ENCODE assay signal across 10 cellular contexts in genomic region chr2:128469203-128469602, GRCh38.
A peak's percentile ranks its signal among the peaks of the same experiment; 100 is the strongest.
DNase-seq lines count a peak whose midpoint lies in the region; ATAC-seq and TF ChIP-seq lines count a peak whose summit lies in the region.
"Had no signal": no experiment of that assay in that cellular context is flagged by ENCODE, and none has a peak within 500 bp of the region (broad histone marks: within the 10 kb centered on the region; RNA-seq: fewer than 3 reads in every experiment).

No MANE protein-coding gene starts in this region.

- H3K4me1 Mint-ChIP-seq in endothelial cell (ENCODE audit: unreplicated experiment) = no peaks in the 10 kb centered on the region

- H3K4me3 ChIP-seq in retinal pigment epithelial cell (ENCODE audit: low read length) = no peak overlapping the region

- peak; percentile 46; the same call in 1 of the 2 replicates for TF ChIP-seq CTCF in LNCAP (IDR thresholded peaks at IDR 0.05)
- peak; percentile 74 for TF ChIP-seq CTCF in endothelial cell (IDR thresholded peaks at IDR 0.05; ENCODE audit: unreplicated experiment)
- TF ChIP-seq CTCF in retinal pigment epithelial cell (conservative IDR thresholded peaks at IDR 0.05; ENCODE audit: low read depth, low read length) = peak; percentile 57

- H3K27me3 Mint-ChIP-seq in endothelial cell (ENCODE audit: unreplicated experiment) = peaks cover 9% of the 10 kb centered on the region

- peaks cover 5% of the 10 kb centered on the region for H3K9me3 Mint-ChIP-seq in endothelial cell (ENCODE audit: unreplicated experiment)

- H3K27ac Mint-ChIP-seq in endothelial cell (ENCODE audit: unreplicated experiment) = no peak overlapping the region

- DNase-seq in NCI-H82 (lab: John Stamatoyannopoulos, UW) (peak; percentile 14), NCI-H82 treated with DMSO at 0.1 percent for 48 hours (lab: John Stamatoyannopoulos, UW; ENCODE audit: unreplicated experiment) (no peak), endothelial cell (ENCODE audit: low spot score) (no peak), retinal pigment epithelial cell (ENCODE audit: low read depth) (no peak), kidney glomerular epithelial cell (lab: John Stamatoyannopoulos, UW) (no peak), Ammon's horn (ENCODE audit: low spot score) (no peak)
- DNase-seq: KG1; stimulated activated CD4-positive, alpha-beta T cell treated with anti-CD3 and anti-CD28 coated beads, Interleukin-1b, Interleukin-23, amount 100 ng/mL, for 48 hours had no signal

- no peak for ATAC-seq in GM21367 (IDR thresholded peaks at IDR 0.05; ENCODE audit: unreplicated experiment)

- no peak overlapping the region for H3K4me3 Mint-ChIP-seq in endothelial cell (ENCODE audit: unreplicated experiment)

- peaks cover 14% of the 10 kb centered on the region for H3K36me3 Mint-ChIP-seq in endothelial cell (ENCODE audit: low read depth, unreplicated experiment)
